Comparison of ENCODE assay signal across 1 cellular context in genomic region chr17:2703181-2703580, GRCh38.
TF ChIP-seq lines count a peak whose summit lies in the region.

No MANE protein-coding gene starts in this region.

TF ChIP-seq in H1, 55 proteins besides CTCF, POLR2A, EP300 and RAD21 (continued from another document):
- TF ChIP-seq CBX5 (IDR thresholded peaks at IDR 0.05; ENCODE audit: low read depth, low read length) (no peak), USF2 (IDR thresholded peaks at IDR 0.05; ENCODE audit: low read length) (no peak), TCF12 (IDR thresholded peaks at IDR 0.05; ENCODE audit: low read depth, low read length) (no peak), CTBP2 (IDR thresholded peaks at IDR 0.05; ENCODE audit: borderline replicate concordance, insufficient read depth, insufficient read length, low read length) (no peak)
